ENCODE assay signal across 9 cellular contexts in the genomic region with DNA sequence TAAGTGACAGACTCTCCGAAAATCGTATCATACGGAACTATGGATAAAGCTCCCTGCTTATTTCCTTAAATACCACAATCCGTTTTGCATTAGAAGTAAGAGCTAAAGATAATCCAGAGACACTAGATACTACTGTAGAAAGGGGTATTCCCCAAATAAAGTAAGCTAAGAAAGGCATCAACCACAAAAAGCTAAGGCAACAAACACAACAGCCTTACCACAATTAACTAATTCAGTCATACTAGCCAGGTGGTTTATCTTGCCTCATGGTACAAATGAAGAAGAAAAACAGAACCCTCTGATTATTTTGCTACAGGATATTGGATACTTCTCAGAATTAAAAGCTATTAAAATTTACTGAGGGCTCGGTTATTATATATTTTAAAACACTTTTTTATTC. TPM values are rescaled to one million over a fixed set of nuclear protein-coding genes. Genes with fewer than 3 reads are reported as not detected.
A peak's percentile ranks its signal among the peaks of the same experiment; 100 is the strongest.
DNase-seq lines count a peak whose midpoint lies in the region; ATAC-seq and TF ChIP-seq lines count a peak whose summit lies in the region.
"Had no signal": no experiment of that assay in that cellular context is flagged by ENCODE, and none has a peak within 500 bp of the region (broad histone marks: within the 10 kb centered on the region; RNA-seq: fewer than 3 reads in every experiment).

No MANE protein-coding gene starts in this region.

- H3K27me3 Mint-ChIP-seq in activated CD8-positive, alpha-beta T cell treated with anti-CD3 and anti-CD28 coated beads for 36 hours, result no peaks in the 10 kb centered on the region

- H3K4me1 ChIP-seq in trophoblast cell (ENCODE audit: control insufficient read depth in 1 of 2, insufficient read depth in 2 of 2, low read length in 2 of 2) (no peaks in the 10 kb centered on the region), transverse colon (peaks cover 0 to 25% (median 0%) of the 10 kb centered on the region in 4 donors)

- H3K36me3 ChIP-seq in trophoblast cell (ENCODE audit: control insufficient read depth in 1 of 2, insufficient read depth in 2 of 2, low read length in 2 of 2) (no peaks in the 10 kb centered on the region), transverse colon (no peaks in the 10 kb centered on the region)

- no peaks in the 10 kb centered on the region for H3K9me3 Mint-ChIP-seq in activated CD8-positive, alpha-beta T cell treated with anti-CD3 and anti-CD28 coated beads for 36 hours

- H3K18ac ChIP-seq in trophoblast cell (ENCODE audit: low read length), result no peak overlapping the region

- no peak overlapping the region for H2AFZ ChIP-seq in trophoblast cell (ENCODE audit: insufficient read depth, low read length, poor library complexity)
- H2AFZ ChIP-seq: parathyroid adenoma had no signal

- no peak overlapping the region for H3K14ac ChIP-seq in trophoblast cell (ENCODE audit: low read length)

- H4K12ac ChIP-seq in trophoblast cell (ENCODE audit: low read depth, low read length), result no peak overlapping the region

- H3K9me3 ChIP-seq in trophoblast cell (ENCODE audit: insufficient read depth, low read depth, low read length) (no peaks in the 10 kb centered on the region), transverse colon (no peaks in the 10 kb centered on the region)

- no peak overlapping the region for H3K4me3 ChIP-seq in trophoblast cell (ENCODE audit: low read depth, low read length)
- no peak overlapping the region for H3K4me3 ChIP-seq in transverse colon

- H3K79me1 ChIP-seq in trophoblast cell (ENCODE audit: low read length), result no peaks in the 10 kb centered on the region

- H3K27ac Mint-ChIP-seq in activated CD8-positive, alpha-beta T cell treated with anti-CD3 and anti-CD28 coated beads for 36 hours, result peak overlapping the region; percentile 39

- H2AK5ac ChIP-seq in trophoblast cell (ENCODE audit: low read length), result no peak overlapping the region

- POLR2A ChIA-PET in activated CD8-positive, alpha-beta T cell treated with anti-CD3 and anti-CD28 coated beads for 36 hours (lab: Charles Lee), result interaction anchor here (0.6 to 0.9 kb wide), 2 partner anchors 10 to 13 kb away, joined by 3 read pairs; no protein-coding TSS in a partner anchor

- intact Hi-C loops in activated CD8-positive, alpha-beta T cell treated with anti-CD3 and anti-CD28 coated beads for 36 hours (cut with micrococcal nuclease), result no loop called here
- intact Hi-C loops in transverse colon (cut with DNase I; ENCODE audit: low total_unique reads), result no loop called here

- TF ChIP-seq CTCF in GM13976 (IDR thresholded peaks at IDR 0.05; ENCODE audit: borderline replicate concordance, control extremely low read depth, extremely low read depth, insufficient read depth, missing control alignments) (no peak), transverse colon (IDR thresholded peaks at IDR 0.05) (no peak)
- TF ChIP-seq CTCF in activated CD8-positive, alpha-beta T cell treated with anti-CD3 and anti-CD28 coated beads for 36 hours (IDR thresholded peaks at IDR 0.05), result no peak

- H4K8ac ChIP-seq in trophoblast cell (ENCODE audit: low read depth, low read length), result no peak overlapping the region

- H3K23ac ChIP-seq in trophoblast cell (ENCODE audit: low read length), result no peak overlapping the region

- no peak for TF ChIP-seq EP300 in transverse colon (IDR thresholded peaks at IDR 0.05; ENCODE audit: low read depth)

- no peak overlapping the region for H3K4me3 Mint-ChIP-seq in activated CD8-positive, alpha-beta T cell treated with anti-CD3 and anti-CD28 coated beads for 36 hours

- DNase-seq in GM13976 (ENCODE audit: low spot score), result peak; percentile 49
- DNase-seq in activated CD8-positive, alpha-beta T cell treated with anti-CD3 and anti-CD28 coated beads for 36 hours, result no peak
- DNase-seq in NCI-H2196 (lab: John Stamatoyannopoulos, UW; ENCODE audit: unreplicated experiment), result no peak
- no peak for DNase-seq in trophoblast cell
- no peak for DNase-seq in transverse colon
- DNase-seq in middle frontal gyrus (ENCODE audit: extremely low spot score, low spot score), result no peak

- WGBS in trophoblast cell (ENCODE audit: extremely low coverage, insufficient coverage, insufficient read length), result no CpG with 5 or more reads among the region's 5 CpGs
- WGBS in transverse colon (ENCODE audit: low coverage in 1 of 2), 2 donors, result 67 to 82% methylated on average over 5 of the region's 5 CpGs

- H3K36me3 Mint-ChIP-seq in activated CD8-positive, alpha-beta T cell treated with anti-CD3 and anti-CD28 coated beads for 36 hours (ENCODE audit: low read depth), result no peaks in the 10 kb centered on the region

- CTCF ChIA-PET in activated CD8-positive, alpha-beta T cell treated with anti-CD3 and anti-CD28 coated beads for 36 hours (lab: Charles Lee), result interaction anchor here (1.1 kb wide), 1 partner anchor 13 kb away, joined by 4 read pairs; no protein-coding TSS in a partner anchor

- no peak overlapping the region for H3K4me2 ChIP-seq in trophoblast cell (ENCODE audit: low read length)

- no peak overlapping the region for H3K4ac ChIP-seq in trophoblast cell (ENCODE audit: low read depth, low read length)

- H3K27me3 ChIP-seq in trophoblast cell (ENCODE audit: insufficient read depth, low read length) (no peaks in the 10 kb centered on the region), transverse colon (no peaks in the 10 kb centered on the region)

- in situ Hi-C loops in GM13976 (cut with MboI; ENCODE audit: low sequenced_read_pairs, unreplicated experiment), result no loop called here
- in situ Hi-C loops in transverse colon (cut with MboI; ENCODE audit: low pct_ligation_motif_present in 1 of 4, low pct_unique_long_range_greater_than_20kb in 1 of 4, low sequenced_read_pairs in 3 of 4), result no loop called here

- no peak overlapping the region for H2BK120ac ChIP-seq in trophoblast cell (ENCODE audit: insufficient read depth, low read length, poor library complexity)

- H2BK5ac ChIP-seq in trophoblast cell (ENCODE audit: low read depth, low read length, poor library complexity), result no peak overlapping the region

- peak; percentile 80 for ATAC-seq in GM19452 (IDR thresholded peaks at IDR 0.05; ENCODE audit: unreplicated experiment)
- ATAC-seq in HG03064 (IDR thresholded peaks at IDR 0.05; ENCODE audit: low read depth, unreplicated experiment), result peak; percentile 70
- ATAC-seq in activated CD8-positive, alpha-beta T cell treated with anti-CD3 and anti-CD28 coated beads for 36 hours, result peak; percentile 74

- H3K27ac ChIP-seq in trophoblast cell (ENCODE audit: low read depth, low read length) (no peak overlapping the region), transverse colon (no peak overlapping the region)
- H3K27ac ChIP-seq: parathyroid adenoma had no signal

- no peak overlapping the region for H4K91ac ChIP-seq in trophoblast cell (ENCODE audit: low read depth, low read length)

- H3K4me1 Mint-ChIP-seq in activated CD8-positive, alpha-beta T cell treated with anti-CD3 and anti-CD28 coated beads for 36 hours (ENCODE audit: low read depth), result peaks cover 75% of the 10 kb centered on the region

- no peak for TF ChIP-seq POLR2A in transverse colon (IDR thresholded peaks at IDR 0.05)

- H2BK12ac ChIP-seq in trophoblast cell (ENCODE audit: low read length), result no peak overlapping the region

- no peaks in the 10 kb centered on the region for H3K79me2 ChIP-seq in trophoblast cell (ENCODE audit: control insufficient read depth, insufficient read depth, low read length, poor library complexity)

- no peak overlapping the region for H3K9ac ChIP-seq in trophoblast cell (ENCODE audit: low read length)
- H3K9ac ChIP-seq: parathyroid adenoma had no signal

RNA-seq across cellular contexts. Expression of gene ERP44, which starts 14.1 kb away (rescaled TPM):
- total RNA-seq in activated CD8-positive, alpha-beta T cell treated with anti-CD3 and anti-CD28 coated beads for 36 hours, result 10 to 100 TPM; 10.2 to 11.1 TPM
- polyA plus RNA-seq in trophoblast cell (2013), result 32.4 and 32.5 TPM in 2 replicates
- 10 to 100 TPM in 3 of 4 donors, 1 to 10 TPM in 1; 7.8 to 18.7 (median 16.4) TPM for total RNA-seq in transverse colon

RNA-seq across cellular contexts. Expression of gene INVS, which starts 14.3 kb away (rescaled TPM):
- 10 to 100 TPM; 18.0 to 20.4 TPM for total RNA-seq in activated CD8-positive, alpha-beta T cell treated with anti-CD3 and anti-CD28 coated beads for 36 hours
- polyA plus RNA-seq in trophoblast cell (2013), result 6.6 and 7.3 TPM in 2 replicates
- 10 to 100 TPM; 21.0 to 47.8 (median 31.6) TPM for total RNA-seq in transverse colon
